In the genomic region with DNA sequence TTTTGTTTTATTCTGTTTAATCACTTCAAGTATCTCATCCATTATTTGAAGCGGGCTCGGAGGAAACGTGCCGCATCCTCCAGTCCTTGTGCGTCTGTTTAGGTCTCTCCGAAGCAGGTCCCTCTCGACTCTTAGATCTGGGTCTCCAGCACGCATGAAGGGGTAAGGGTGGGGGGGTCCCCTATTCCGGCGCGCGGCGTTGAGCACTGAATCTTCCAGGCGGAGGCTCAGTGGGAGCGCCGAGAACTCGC, we compare ENCODE assay signal across 9 cellular contexts. TPM values are rescaled to one million over a fixed set of nuclear protein-coding genes. Genes with fewer than 3 reads are reported as not detected.
DNase-seq lines count a peak whose midpoint lies in the region; ATAC-seq and TF ChIP-seq lines count a peak whose summit lies in the region.
"Had no signal": no experiment of that assay in that cellular context is flagged by ENCODE, and none has a peak within 500 bp of the region (broad histone marks: within the 10 kb centered on the region; RNA-seq: fewer than 3 reads in every experiment).

No MANE protein-coding gene starts in this region.

- TF ChIP-seq CTCF in MM.1S (IDR thresholded peaks at IDR 0.05; ENCODE audit: low read length) = no peak

- H3K79me2 ChIP-seq in MM.1S (ENCODE audit: low read length) = no peaks in the 10 kb centered on the region
- H3K79me2 ChIP-seq in trophoblast cell (ENCODE audit: control insufficient read depth, insufficient read depth, low read length, poor library complexity) = no peaks in the 10 kb centered on the region

- H3K18ac ChIP-seq in trophoblast cell (ENCODE audit: low read length) = no peak overlapping the region

- H3K23ac ChIP-seq in trophoblast cell (ENCODE audit: low read length) = no peak overlapping the region

- peak overlapping the region; percentile 32 for H3K4me3 ChIP-seq in CD4-positive, CD25-positive, alpha-beta regulatory T cell (ENCODE audit: low read depth, low read length)
- H3K4me3 ChIP-seq in MM.1S (ENCODE audit: low read length) (peak overlapping the region; percentile 50), esophagus (ENCODE audit: low read depth in 1 of 2, low read length in 2 of 2) (peak overlapping the region; percentile 16 to 27), trophoblast cell (ENCODE audit: low read depth, low read length) (no peak overlapping the region)

- H3K9me2 ChIP-seq in MM.1S (replicated peaks; ENCODE audit: insufficient read depth, low read length) = no peaks in the 10 kb centered on the region

- H3K27me3 ChIP-seq in CD4-positive, CD25-positive, alpha-beta regulatory T cell (ENCODE audit: control insufficient read depth, insufficient read depth, low read length) = peaks cover 31% of the 10 kb centered on the region
- no peaks in the 10 kb centered on the region for H3K27me3 ChIP-seq in MM.1S (replicated peaks; ENCODE audit: insufficient read depth, low read length)
- H3K27me3 ChIP-seq in esophagus (ENCODE audit: control insufficient read depth in 1 of 2, insufficient read depth in 2 of 2, low read length in 2 of 2) = peaks cover 0 to 6% of the 10 kb centered on the region in 2 donors
- peaks cover 40% of the 10 kb centered on the region for H3K27me3 ChIP-seq in trophoblast cell (ENCODE audit: insufficient read depth, low read length)

- no peak overlapping the region for H2BK120ac ChIP-seq in trophoblast cell (ENCODE audit: insufficient read depth, low read length, poor library complexity)

- H2AK5ac ChIP-seq in trophoblast cell (ENCODE audit: low read length) = no peak overlapping the region

- WGBS in esophagus, 2 donors = 0 to 1% methylated on average over 17 of the region's 17 CpGs
- no CpG with 5 or more reads among the region's 17 CpGs for WGBS in trophoblast cell (ENCODE audit: extremely low coverage, insufficient coverage, insufficient read length)

- H3K9me3 ChIP-seq in CD4-positive, CD25-positive, alpha-beta regulatory T cell (ENCODE audit: control insufficient read depth in 2 of 2, low read length in 2 of 2) = peaks cover 4 to 7% of the 10 kb centered on the region in 2 experiments
- H3K9me3 ChIP-seq in MM.1S (replicated peaks; ENCODE audit: insufficient read depth, low read length) = no peaks in the 10 kb centered on the region
- peaks cover 0 to 6% of the 10 kb centered on the region in 2 donors for H3K9me3 ChIP-seq in esophagus (ENCODE audit: control insufficient read depth in 2 of 2, insufficient read depth in 1 of 2, low read depth in 1 of 2, low read length in 1 of 2)
- H3K9me3 ChIP-seq in trophoblast cell (ENCODE audit: insufficient read depth, low read depth, low read length) = peaks cover 11% of the 10 kb centered on the region

- no peaks in the 10 kb centered on the region for H3K36me3 ChIP-seq in CD4-positive, CD25-positive, alpha-beta regulatory T cell (ENCODE audit: control insufficient read depth, insufficient read depth, low read length)
- H3K36me3 ChIP-seq in MM.1S (replicated peaks; ENCODE audit: insufficient read depth, low read length) = no peaks in the 10 kb centered on the region
- H3K36me3 ChIP-seq in esophagus (ENCODE audit: control insufficient read depth in 2 of 2, insufficient read depth in 2 of 2, low read length in 1 of 2) = no peaks in the 10 kb centered on the region
- H3K36me3 ChIP-seq in trophoblast cell (ENCODE audit: control insufficient read depth in 1 of 2, insufficient read depth in 2 of 2, low read length in 2 of 2) = peaks cover 0 to 2% of the 10 kb centered on the region in 2 experiments

- H2AFZ ChIP-seq in MM.1S (ENCODE audit: low read length) (no peak overlapping the region), trophoblast cell (ENCODE audit: insufficient read depth, low read length, poor library complexity) (no peak overlapping the region)

- H2BK5ac ChIP-seq in trophoblast cell (ENCODE audit: low read depth, low read length, poor library complexity) = no peak overlapping the region

- H3F3A ChIP-seq in MM.1S (ENCODE audit: insufficient read depth, low read length) = no peaks in the 10 kb centered on the region

- H3K27ac Mint-ChIP-seq in CD4-positive, CD25-positive, alpha-beta regulatory T cell = no peak overlapping the region

- H3K79me1 ChIP-seq in trophoblast cell (ENCODE audit: low read length) = no peaks in the 10 kb centered on the region

- H3K4me1 ChIP-seq in CD4-positive, CD25-positive, alpha-beta regulatory T cell (ENCODE audit: control insufficient read depth, insufficient read depth, low read length, poor library complexity, severe bottlenecking) = peaks cover 24% of the 10 kb centered on the region
- H3K4me1 ChIP-seq in MM.1S (ENCODE audit: low read length) (no peaks in the 10 kb centered on the region), esophagus (ENCODE audit: control insufficient read depth in 2 of 2, insufficient read depth in 2 of 2, low read length in 1 of 2) (peaks cover 2 to 11% of the 10 kb centered on the region in 2 donors), trophoblast cell (ENCODE audit: control insufficient read depth in 1 of 2, insufficient read depth in 2 of 2, low read length in 2 of 2) (peaks cover 6 to 13% of the 10 kb centered on the region in 2 experiments)

- no peak overlapping the region for H4K91ac ChIP-seq in trophoblast cell (ENCODE audit: low read depth, low read length)

- H3K4ac ChIP-seq in trophoblast cell (ENCODE audit: low read depth, low read length) = no peak overlapping the region

- H3K9ac ChIP-seq in MM.1S (ENCODE audit: low read length) (no peak overlapping the region), trophoblast cell (ENCODE audit: low read length) (no peak overlapping the region)

- no peak overlapping the region for H2BK12ac ChIP-seq in trophoblast cell (ENCODE audit: low read length)

- H3K4me3 Mint-ChIP-seq in CD4-positive, CD25-positive, alpha-beta regulatory T cell = peak overlapping the region in 3 of 4 donors; percentile 7 to 78 (median 73)

- H4K12ac ChIP-seq in trophoblast cell (ENCODE audit: low read depth, low read length) = no peak overlapping the region

- H3K36me3 Mint-ChIP-seq in CD4-positive, CD25-positive, alpha-beta regulatory T cell = no peaks in the 10 kb centered on the region

- H4K8ac ChIP-seq in trophoblast cell (ENCODE audit: low read depth, low read length) = no peak overlapping the region

- no peak overlapping the region for H3K27ac ChIP-seq in CD4-positive, CD25-positive, alpha-beta regulatory T cell (ENCODE audit: insufficient read depth, low read length, poor library complexity, severe bottlenecking)
- H3K27ac ChIP-seq in MM.1S (ENCODE audit: low read length) (no peak overlapping the region), esophagus (ENCODE audit: low read depth in 2 of 2, low read length in 1 of 2) (no peak overlapping the region), trophoblast cell (ENCODE audit: low read depth, low read length) (no peak overlapping the region)

- DNase-seq in CD4-positive, CD25-positive, alpha-beta regulatory T cell = no peak
- DNase-seq in MM.1S (no peak), trophoblast cell (no peak), NCI-H510A (lab: John Stamatoyannopoulos, UW) (no peak), NCI-H2081 (lab: John Stamatoyannopoulos, UW) (no peak)

- H3K9me3 Mint-ChIP-seq in CD4-positive, CD25-positive, alpha-beta regulatory T cell = peaks cover 0 to 24% (median 7%) of the 10 kb centered on the region in 7 donors

- H3K4me2 ChIP-seq in MM.1S (ENCODE audit: low read depth, low read length) (peak overlapping the region; percentile 88; the same call in 1 of the 2 replicates), trophoblast cell (ENCODE audit: low read length) (peak overlapping the region; percentile 93)

- H4K20me1 ChIP-seq in MM.1S (ENCODE audit: insufficient read depth, low read length) = no peaks in the 10 kb centered on the region

- no peak overlapping the region for H3K14ac ChIP-seq in trophoblast cell (ENCODE audit: low read length)

- H3K4me1 Mint-ChIP-seq in CD4-positive, CD25-positive, alpha-beta regulatory T cell = peaks cover 0 to 20% (median 9%) of the 10 kb centered on the region in 4 donors

- ATAC-seq in CD4-positive, CD25-positive, alpha-beta regulatory T cell (ENCODE audit: low read depth in 2 of 2) = no peak
- ATAC-seq in GM19455 (IDR thresholded peaks at IDR 0.05; ENCODE audit: unreplicated experiment) (no peak), HG03280 (IDR thresholded peaks at IDR 0.05; ENCODE audit: unreplicated experiment) (no peak)

- H3K27me3 Mint-ChIP-seq in CD4-positive, CD25-positive, alpha-beta regulatory T cell = peaks cover 67% of the 10 kb centered on the region

RNA-seq across cellular contexts. Expression of a gene that starts 0.3 kb away (rescaled TPM):
- not detected for total RNA-seq in CD4-positive, CD25-positive, alpha-beta regulatory T cell
- polyA plus RNA-seq in CD4-positive, CD25-positive, alpha-beta regulatory T cell = not detected
- polyA plus RNA-seq in esophagus = under 1 TPM in 1 of 2 donors, not detected in 1; 0.01 TPM
- 0.79 and 1.1 TPM in 2 replicates for polyA plus RNA-seq in trophoblast cell (2013)
- total RNA-seq: esophagus mucosa had no signal
